Comparison of ENCODE assay signal across 8 cellular contexts in the genomic region with DNA sequence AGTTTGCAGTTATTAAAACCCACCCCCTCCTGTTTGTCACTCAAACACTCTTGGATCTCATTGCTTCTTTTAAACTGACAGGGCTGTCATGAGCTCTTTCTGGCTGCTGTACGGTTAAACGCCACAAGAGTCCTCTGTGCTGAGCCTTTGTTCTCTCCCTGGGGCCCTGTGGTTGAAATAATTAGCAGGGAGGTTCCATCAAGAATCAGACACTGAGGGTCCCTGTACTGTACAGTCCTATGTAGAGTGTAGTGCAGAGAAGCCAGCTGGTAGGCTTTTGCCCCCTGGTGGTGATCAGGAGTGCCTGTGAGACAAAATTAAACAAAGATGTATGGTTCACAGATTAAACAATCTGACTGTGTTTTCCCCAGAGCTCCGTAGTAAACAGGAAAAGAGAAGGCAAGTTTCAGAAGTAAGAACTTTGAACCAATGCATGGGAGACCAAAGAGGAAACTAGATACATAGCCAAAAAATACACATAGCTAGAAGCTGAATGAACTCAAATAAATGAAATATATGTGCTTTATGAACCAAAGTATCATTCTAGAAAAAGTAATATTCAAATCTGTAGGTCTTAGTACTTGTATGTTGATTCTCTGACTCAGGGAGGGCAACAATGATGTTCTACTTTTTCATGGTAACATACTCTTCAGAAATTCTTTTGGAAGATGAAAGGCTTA. TPM values are rescaled to one million over a fixed set of nuclear protein-coding genes. Genes with fewer than 3 reads are reported as not detected.
DNase-seq lines count a peak whose midpoint lies in the region; TF ChIP-seq lines count a peak whose summit lies in the region.

No MANE protein-coding gene starts in this region.

- H3K4me3 ChIP-seq in fibroblast of villous mesenchyme (ENCODE audit: low read depth, low read length): peak overlapping the region; percentile 93

- DNase-seq in ELF-1 (ENCODE audit: low read depth, low spot score) (peak; percentile 61), H4 (ENCODE audit: low spot score) (peak; percentile 86), LoVo (ENCODE audit: low spot score) (peak; percentile 80), RPMI7951 (ENCODE audit: low read depth) (peak; percentile 85), fibroblast of villous mesenchyme (ENCODE audit: low read depth) (peak; percentile 80), nucleus accumbens (lab: John Stamatoyannopoulos, UW) (peak in 53 of 56 donors; percentile 10 to 91 (median 73))
- DNase-seq in activated T-helper 1 cell treated with anti-CD3 and anti-CD28 coated beads, Interleukin-2, amount 50 U/mL, for 16 hours (ENCODE audit: low read depth in 1 of 2, low spot score in 1 of 2): peak; percentile 27 to 47

- peak overlapping the region; percentile 84 for H3K27ac ChIP-seq in temporal lobe (ENCODE audit: low read depth, low read length)

- TF ChIP-seq CTCF in fibroblast of villous mesenchyme (IDR thresholded peaks at IDR 0.05; ENCODE audit: insufficient read depth, low read depth, low read length): peak; percentile 92

RNA-seq across cellular contexts. Expression of gene SSH2, which starts 1.4 kb away (rescaled TPM):
- total RNA-seq in H4 (2014; rRNA removed; shearing (Covaris generic)): 6.5 and 9.4 TPM in 2 replicates
- 8.7 and 9.2 TPM in 2 replicates for total RNA-seq in RPMI7951 (2014; rRNA removed; shearing (Covaris generic))
- total RNA-seq in fibroblast of villous mesenchyme (16.1 and 19.0 TPM in 2 replicates), temporal lobe (26.1 TPM)

RNA-seq across cellular contexts. Expression of gene EFCAB5, which starts 10.0 kb away (rescaled TPM):
- total RNA-seq in H4 (2014; rRNA removed; shearing (Covaris generic)): 0.58 TPM in 1 of 2 replicates, not detected in the other
- total RNA-seq in RPMI7951 (2014; rRNA removed; shearing (Covaris generic)): not detected in 2 replicates
- total RNA-seq in fibroblast of villous mesenchyme (under 0.01 and 0.32 TPM in 2 replicates), temporal lobe (2.7 TPM)

Comparison
In these comparisons a context has a peak if more than half of its experiments do, and no peak if none do; other contexts are left out.
1. Peak in every context shown above with its lines: DNase-seq, H3K4me3 ChIP-seq and H3K27ac ChIP-seq.